ENCODE assay signal across 30 cellular contexts in the genomic region with DNA sequence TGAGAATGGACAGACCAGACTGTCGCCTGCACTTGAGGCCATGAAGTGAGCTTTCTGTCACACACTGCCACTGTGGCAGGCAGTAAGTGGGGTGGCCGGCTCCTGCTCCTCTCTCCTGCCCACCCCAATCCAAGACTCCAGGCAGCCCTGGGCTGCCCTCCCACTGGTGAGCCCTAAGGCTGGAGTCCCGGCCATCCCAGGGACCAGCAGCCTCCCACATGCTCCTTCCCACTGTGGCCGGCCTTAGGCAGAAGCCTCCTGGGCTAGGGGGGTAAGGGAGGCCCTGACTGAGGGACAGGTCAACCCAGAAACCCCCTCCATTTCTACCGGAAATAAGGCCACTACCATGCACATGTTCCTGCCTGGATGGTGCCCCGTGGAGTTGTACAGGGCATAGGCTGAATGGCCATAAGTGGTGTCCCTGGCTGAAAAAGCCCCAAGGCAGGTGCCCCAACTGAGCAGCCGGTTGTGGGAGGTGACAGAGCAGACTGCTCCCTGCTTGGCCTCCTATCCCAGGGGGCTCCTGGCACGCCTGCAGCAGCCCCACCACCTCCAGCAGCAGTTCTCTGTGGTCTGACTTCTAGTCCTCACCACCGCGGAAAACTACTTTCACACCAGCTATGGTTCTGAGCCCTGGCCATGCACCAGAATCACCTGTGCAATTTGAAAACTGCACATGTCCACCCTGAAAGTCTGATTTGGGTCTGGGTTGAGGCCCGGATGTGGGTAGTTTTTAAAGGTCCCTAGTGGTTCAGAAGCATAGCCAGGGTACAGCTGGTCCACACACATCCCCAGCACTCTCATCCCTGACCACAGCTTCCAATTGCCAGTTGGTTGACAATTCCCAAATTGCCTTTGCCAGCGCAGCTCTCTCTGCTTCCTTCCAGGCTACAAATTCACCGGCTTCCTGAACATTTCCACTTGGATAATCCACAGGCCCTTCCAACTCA. TPM values are rescaled to one million over a fixed set of nuclear protein-coding genes. Genes with fewer than 3 reads are reported as not detected.
DNase-seq lines count a peak whose midpoint lies in the region; ATAC-seq, FAIRE-seq and TF ChIP-seq lines count a peak whose summit lies in the region.
"Had no signal": no experiment of that assay in that cellular context is flagged by ENCODE, and none has a peak within 500 bp of the region (broad histone marks: within the 10 kb centered on the region; RNA-seq: fewer than 3 reads in every experiment).

No MANE protein-coding gene starts in this region.

- H2AFZ ChIP-seq in keratinocyte (ENCODE audit: control insufficient read depth, low read length), result no peak overlapping the region

- peaks cover 1% of the 10 kb centered on the region for H4K20me1 ChIP-seq in keratinocyte (ENCODE audit: control insufficient read depth, extremely low read depth, insufficient read depth, low read length)

- dilution Hi-C loops in keratinocyte (cut with MboI; ENCODE audit: extremely low pct_ligation_motif_present, low sequenced_read_pairs), result loop anchor here (25.0 kb wide), 2 partner anchors 95 to 220 kb away; partner anchors contain the start of gene ST3GAL3

- H3K27ac ChIP-seq in keratinocyte (ENCODE audit: control insufficient read depth, insufficient read depth, low read length) (peak overlapping the region; percentile 81), ascending aorta (no peak overlapping the region)
- H3K27ac ChIP-seq: VCaP had no signal

- H3K27me3 Mint-ChIP-seq in T-helper 17 cell, result peaks cover 41% of the 10 kb centered on the region

- peak overlapping the region; percentile 97 for H3K4me2 ChIP-seq in keratinocyte (ENCODE audit: control insufficient read depth, extremely low read depth, insufficient read depth, low read depth, low read length)
- H3K4me2 ChIP-seq: SK-N-SH had no signal

- H3K36me3 Mint-ChIP-seq in T-helper 17 cell (ENCODE audit: low read depth), result peaks cover 7% of the 10 kb centered on the region
- H3K36me3 Mint-ChIP-seq: activated naive CD4-positive, alpha-beta T cell treated with anti-CD3 and anti-CD28 coated beads, Interleukin-2, amount 50 U/mL, for 24 hours had no signal

- no peaks in the 10 kb centered on the region for H3K9me1 ChIP-seq in keratinocyte (ENCODE audit: control insufficient read depth, extremely low read depth, insufficient read depth, low read length)

- peak overlapping the region; percentile 49 for H3K27ac Mint-ChIP-seq in T-helper 17 cell
- H3K27ac Mint-ChIP-seq: activated CD4-positive, alpha-beta T cell treated with anti-CD3 and anti-CD28 coated beads, Interleukin-2, amount 10 ng/mL, durations not matched to agents 7 days and 5 days; activated naive CD4-positive, alpha-beta T cell treated with anti-CD3 and anti-CD28 coated beads, Interleukin-2, amount 50 U/mL, for 24 hours; activated T-helper 1 cell treated with anti-CD3 and anti-CD28 coated beads, Interleukin-12 subunit alpha, Interleukin-12 subunit beta, Interleukin-2, Interleukin-4 antibody, amounts not matched to agents 30 ng/mL and 10 ng/mL and 1 ng/mL, durations not matched to agents 14 hours and 24 hours and 36 hours had no signal

- H3K4me3 ChIP-seq in keratinocyte (ENCODE audit: control insufficient read depth in 2 of 3, extremely low read depth in 1 of 3, insufficient read depth in 2 of 3, low read depth in 1 of 3, low read length in 3 of 3), result peak overlapping the region in 1 of 3 experiments; percentile 95
- H3K4me3 ChIP-seq in ascending aorta, result no peak overlapping the region
- H3K4me3 ChIP-seq: HAP-1, lung, skin epidermis, upper lobe of left lung had no signal

- peaks cover 11% of the 10 kb centered on the region for H3K4me1 Mint-ChIP-seq in T-helper 17 cell

- DNase-seq in AG08396 (ENCODE audit: low spot score) (peak; percentile 23), LHCN-M2 (ENCODE audit: low read depth) (peak; percentile 64), T-helper 17 cell (no peak), keratinocyte (ENCODE audit: low read depth, low spot score) (no peak), ascending aorta (ENCODE audit: low spot score in 2 of 2) (no peak)
- no peak for DNase-seq in activated CD8-positive, alpha-beta memory T cell treated with anti-CD3 and anti-CD28 coated beads for 24 hours
- DNase-seq: activated CD4-positive, alpha-beta T cell treated with anti-CD3 and anti-CD28 coated beads, Interleukin-2, amount 10 ng/mL, durations not matched to agents 7 days and 5 days; AML-193; anterior cingulate cortex; glutamatergic neuron; kidney glomerular epithelial cell; NCI-H510A treated with DMSO at 0.1 percent for 48 hours; NK-92 treated with Interleukin-12 subunit alpha and Interleukin-12 subunit beta, amount 100 ng/mL, for 24 hours; RPMI8226; SK-N-SH; T-helper 2 cell; upper lobe of left lung had no signal

- H3K4me1 ChIP-seq in keratinocyte (ENCODE audit: control insufficient read depth, extremely low read depth, insufficient read depth, low read length) (peaks cover 65% of the 10 kb centered on the region), ascending aorta (peaks cover 8 to 19% of the 10 kb centered on the region in 2 donors)

- H3K9me3 ChIP-seq in T-helper 17 cell (ENCODE audit: control insufficient read depth, low read length, poor library complexity, severe bottlenecking) (no peaks in the 10 kb centered on the region), keratinocyte (ENCODE audit: control insufficient read depth, low read depth, low read length) (no peaks in the 10 kb centered on the region), ascending aorta (no peaks in the 10 kb centered on the region)
- H3K9me3 ChIP-seq: HAP-1, SK-N-SH, upper lobe of left lung had no signal

- H3K79me2 ChIP-seq in keratinocyte (ENCODE audit: control insufficient read depth, insufficient read depth, low read length), result peaks cover 33% of the 10 kb centered on the region

- ATAC-seq in T-helper 17 cell (no peak), HG03025 (IDR thresholded peaks at IDR 0.05; ENCODE audit: low FRiP score, unreplicated experiment) (no peak), HG03045 (IDR thresholded peaks at IDR 0.05; ENCODE audit: unreplicated experiment) (no peak)

- peak overlapping the region; percentile 47 for H3K4me3 Mint-ChIP-seq in T-helper 17 cell
- H3K4me3 Mint-ChIP-seq: activated CD4-positive, alpha-beta T cell treated with anti-CD3 and anti-CD28 coated beads, Interleukin-2, amount 10 ng/mL, durations not matched to agents 7 days and 5 days; activated naive CD4-positive, alpha-beta T cell treated with anti-CD3 and anti-CD28 coated beads, Interleukin-2, amount 50 U/mL, for 24 hours; activated T-helper 1 cell treated with anti-CD3 and anti-CD28 coated beads, Interleukin-12 subunit alpha, Interleukin-12 subunit beta, Interleukin-2, Interleukin-4 antibody, amounts not matched to agents 30 ng/mL and 10 ng/mL and 1 ng/mL, durations not matched to agents 14 hours and 24 hours and 36 hours; central memory CD8-positive, alpha-beta T cell had no signal

- FAIRE-seq in keratinocyte (lab: Jason Lieb, UNC), result peak; percentile 41
- FAIRE-seq: GM18507 had no signal

- intact Hi-C loops in ascending aorta (cut with DNase I), result loop anchor here (5.0 kb wide), 1 partner anchor 405 kb away; no protein-coding TSS in a partner anchor

- no peak for TF ChIP-seq CTCF in keratinocyte (optimal IDR thresholded peaks at IDR 0.05 in 1 of 3, IDR thresholded peaks at IDR 0.05 in 1 of 3, conservative IDR thresholded peaks at IDR 0.05 in 1 of 3; ENCODE audit: extremely low read depth in 1 of 3, insufficient read depth in 2 of 3, low read length in 3 of 3)
- TF ChIP-seq CTCF in ascending aorta (IDR thresholded peaks at IDR 0.05), result no peak

- H3K27me3 ChIP-seq in keratinocyte (ENCODE audit: control insufficient read depth, extremely low read depth, insufficient read depth, low read length) (no peaks in the 10 kb centered on the region), ascending aorta (peaks cover 7% of the 10 kb centered on the region)

- H3K9ac ChIP-seq in keratinocyte (ENCODE audit: control insufficient read depth, extremely low read depth, insufficient read depth, low read length), result peak overlapping the region; percentile 30
- H3K9ac ChIP-seq: SK-N-SH had no signal

- peaks cover 4 to 22% of the 10 kb centered on the region in 2 experiments for H3K36me3 ChIP-seq in keratinocyte (ENCODE audit: control insufficient read depth in 2 of 2, extremely low read depth in 1 of 2, insufficient read depth in 2 of 2, low read length in 2 of 2)
- H3K36me3 ChIP-seq in ascending aorta, result peaks cover 0 to 3% of the 10 kb centered on the region in 2 donors
- H3K36me3 ChIP-seq: HAP-1 had no signal

RNA-seq across cellular contexts. Expression of gene ARTN, which starts 1.6 kb away (rescaled TPM):
- 2.1 TPM in 1 of 2 replicates, not detected in the other for total RNA-seq in LHCN-M2 (2014; rRNA removed)
- 0.15 TPM for polyA plus RNA-seq in LHCN-M2 (2012)
- under 1 TPM; 0.52 to 0.65 TPM for total RNA-seq in T-helper 17 cell
- polyA plus RNA-seq in keratinocyte, result 27.2 to 49.5 TPM (median 36.0 TPM) in 3 replicates
- 8.9 TPM for polyA plus RNA-seq in keratinocyte (2011; ENCODE audit: low read depth)
- polyA plus RNA-seq in keratinocyte (2011; cell fraction: cytosol; rRNA removed), result 16.7 and 46.2 TPM in 2 replicates
- polyA plus RNA-seq in keratinocyte (2011; cell fraction: nucleus; rRNA removed), result 106 and 145 TPM in 2 replicates
- 37.6 and 101 TPM in 2 replicates for polyA plus RNA-seq in keratinocyte (2012; ENCODE audit: low replicate concordance)
- 15.1 to 47.6 TPM (median 17.2 TPM) in 3 replicates for polyA minus RNA-seq in keratinocyte
- polyA minus RNA-seq in keratinocyte (2011; cell fraction: cytosol; rRNA and poly(A)+ RNA removed), result 62.5 TPM
- 36.9 and 48.7 TPM in 2 replicates for polyA minus RNA-seq in keratinocyte (2011; cell fraction: nucleus; rRNA and poly(A)+ RNA removed)
- total RNA-seq in ascending aorta, result not detected
- total RNA-seq: A172, dermis microvascular lymphatic vessel endothelial cell, G401 had no signal

RNA-seq across cellular contexts. Expression of gene IPO13, which starts 14.8 kb away (rescaled TPM):
- total RNA-seq in LHCN-M2 (2014; rRNA removed) (30.5 and 31.8 TPM in 2 replicates), T-helper 17 cell (10 to 100 TPM; 10.6 to 12.5 TPM), ascending aorta (6.2 TPM)
- polyA plus RNA-seq in LHCN-M2 (2012), result 23.3 TPM
- polyA plus RNA-seq in keratinocyte, result 20.7 to 40.0 TPM (median 35.7 TPM) in 3 replicates
- 29.5 TPM for polyA plus RNA-seq in keratinocyte (2011; ENCODE audit: low read depth)
- polyA plus RNA-seq in keratinocyte (2011; cell fraction: cytosol; rRNA removed), result 23.3 and 31.4 TPM in 2 replicates
- polyA plus RNA-seq in keratinocyte (2011; cell fraction: nucleus; rRNA removed), result 88.6 and 100 TPM in 2 replicates
- 28.3 and 31.7 TPM in 2 replicates for polyA plus RNA-seq in keratinocyte (2012; ENCODE audit: low replicate concordance)
- 68.1 to 123 TPM (median 111 TPM) in 3 replicates for polyA minus RNA-seq in keratinocyte
- polyA minus RNA-seq in keratinocyte (2011; cell fraction: cytosol; rRNA and poly(A)+ RNA removed), result 58.1 TPM
- polyA minus RNA-seq in keratinocyte (2011; cell fraction: nucleus; rRNA and poly(A)+ RNA removed), result 46.1 and 57.6 TPM in 2 replicates

RNA-seq across cellular contexts. Expression of gene DPH2, which starts 37.8 kb away (rescaled TPM):
- total RNA-seq in LHCN-M2 (2014; rRNA removed), result 30.7 and 36.2 TPM in 2 replicates
- polyA plus RNA-seq in LHCN-M2 (2012), result 16.0 TPM
- total RNA-seq in T-helper 17 cell, result 10 to 100 TPM; 17.7 to 24.4 TPM
- polyA plus RNA-seq in keratinocyte, result 30.3 to 35.1 TPM (median 33.5 TPM) in 3 replicates
- 20.3 TPM for polyA plus RNA-seq in keratinocyte (2011; ENCODE audit: low read depth)
- 20.0 and 29.5 TPM in 2 replicates for polyA plus RNA-seq in keratinocyte (2011; cell fraction: cytosol; rRNA removed)
- 72.0 and 76.9 TPM in 2 replicates for polyA plus RNA-seq in keratinocyte (2011; cell fraction: nucleus; rRNA removed)
- polyA plus RNA-seq in keratinocyte (2012; ENCODE audit: low replicate concordance), result 25.8 and 25.9 TPM in 2 replicates
- 29.9 to 66.6 TPM (median 33.9 TPM) in 3 replicates for polyA minus RNA-seq in keratinocyte
- polyA minus RNA-seq in keratinocyte (2011; cell fraction: cytosol; rRNA and poly(A)+ RNA removed), result 35.1 TPM
- polyA minus RNA-seq in keratinocyte (2011; cell fraction: nucleus; rRNA and poly(A)+ RNA removed), result 19.2 and 21.3 TPM in 2 replicates
- total RNA-seq in ascending aorta, result 69.3 TPM

RNA-seq across cellular contexts. Expression of gene ATP6V0B, which starts 42.8 kb away (rescaled TPM):
- total RNA-seq in LHCN-M2 (2014; rRNA removed) (188 and 200 TPM in 2 replicates), T-helper 17 cell (10 to 100 TPM; 72.1 to 80.5 TPM), ascending aorta (115 TPM)
- 169 TPM for polyA plus RNA-seq in LHCN-M2 (2012)
- 195 to 325 TPM (median 233 TPM) in 3 replicates for polyA plus RNA-seq in keratinocyte
- polyA plus RNA-seq in keratinocyte (2011; ENCODE audit: low read depth), result 37.8 TPM
- 213 and 278 TPM in 2 replicates for polyA plus RNA-seq in keratinocyte (2011; cell fraction: cytosol; rRNA removed)
- 257 and 265 TPM in 2 replicates for polyA plus RNA-seq in keratinocyte (2011; cell fraction: nucleus; rRNA removed)
- 176 and 266 TPM in 2 replicates for polyA plus RNA-seq in keratinocyte (2012; ENCODE audit: low replicate concordance)
- 176 to 259 TPM (median 180 TPM) in 3 replicates for polyA minus RNA-seq in keratinocyte
- polyA minus RNA-seq in keratinocyte (2011; cell fraction: cytosol; rRNA and poly(A)+ RNA removed), result 211 TPM
- polyA minus RNA-seq in keratinocyte (2011; cell fraction: nucleus; rRNA and poly(A)+ RNA removed), result 69.2 and 72.5 TPM in 2 replicates

RNA-seq across cellular contexts. Expression of gene B4GALT2, which starts 47.0 kb away (rescaled TPM):
- total RNA-seq in LHCN-M2 (2014; rRNA removed) (110 and 115 TPM in 2 replicates), T-helper 17 cell (1 to 10 TPM; 2.8 to 3.4 TPM), ascending aorta (93.2 TPM)
- 104 TPM for polyA plus RNA-seq in LHCN-M2 (2012)
- 39.6 to 60.7 TPM (median 50.4 TPM) in 3 replicates for polyA plus RNA-seq in keratinocyte
- 10.2 TPM for polyA plus RNA-seq in keratinocyte (2011; ENCODE audit: low read depth)
- 28.8 and 65.0 TPM in 2 replicates for polyA plus RNA-seq in keratinocyte (2011; cell fraction: cytosol; rRNA removed)
- 25.2 and 34.4 TPM in 2 replicates for polyA plus RNA-seq in keratinocyte (2011; cell fraction: nucleus; rRNA removed)
- 39.3 and 79.8 TPM in 2 replicates for polyA plus RNA-seq in keratinocyte (2012; ENCODE audit: low replicate concordance)
- polyA minus RNA-seq in keratinocyte, result 43.2 to 116 TPM (median 55.0 TPM) in 3 replicates
- 108 TPM for polyA minus RNA-seq in keratinocyte (2011; cell fraction: cytosol; rRNA and poly(A)+ RNA removed)
- polyA minus RNA-seq in keratinocyte (2011; cell fraction: nucleus; rRNA and poly(A)+ RNA removed), result 21.2 and 21.3 TPM in 2 replicates

Comparison
In these comparisons a context has a peak if more than half of its experiments do, and no peak if none do; other contexts are left out.
1. DNase-seq: peak in AG08396 (single experiment) and LHCN-M2 (single experiment); none in T-helper 17 cell (0 of 3), keratinocyte (single experiment), ascending aorta (0 of 2) and activated CD8-positive, alpha-beta memory T cell treated with anti-CD3 and anti-CD28 coated beads for 24 hours (single experiment).